In genomic region chr13:37288057-37288720, GRCh38 we compare ENCODE assay signal across 2 cellular contexts.
TF ChIP-seq lines count a peak whose summit lies in the region.

No MANE protein-coding gene starts in this region.

TF ChIP-seq in SK-N-SH, 30 proteins besides CTCF, POLR2A, EP300 and RAD21 (continued from another document):
- TF ChIP-seq ZBTB33 (IDR thresholded peaks at IDR 0.05; ENCODE audit: borderline replicate concordance, low read depth) (no peak), SMC3 (IDR thresholded peaks at IDR 0.05; ENCODE audit: low read depth, low read length) (no peak), GABPA (IDR thresholded peaks at IDR 0.05; ENCODE audit: low read depth) (no peak), MAX (IDR thresholded peaks at IDR 0.05; ENCODE audit: low read depth) (no peak)

TF ChIP-seq in SK-N-SH treated with all-trans-retinoic acid at 6 μM for 48 hours, 23 proteins besides CTCF, POLR2A, EP300 and RAD21 (continued from another document):
- no peak for TF ChIP-seq TSHZ2 (CRISPR knock-in tag; IDR thresholded peaks at IDR 0.05)
- TF ChIP-seq ZC3H10 (CRISPR knock-in tag; IDR thresholded peaks at IDR 0.05), result no peak
- TF ChIP-seq GLIS3 (CRISPR knock-in tag; IDR thresholded peaks at IDR 0.05), result no peak
- no peak for TF ChIP-seq ISL1 (CRISPR knock-in tag; IDR thresholded peaks at IDR 0.05)
- no peak for TF ChIP-seq BACH2 (CRISPR knock-in tag; IDR thresholded peaks at IDR 0.05; ENCODE audit: borderline replicate concordance)
- no peak for TF ChIP-seq ZFP30 (CRISPR knock-in tag; IDR thresholded peaks at IDR 0.05)
